In the genomic region with DNA sequence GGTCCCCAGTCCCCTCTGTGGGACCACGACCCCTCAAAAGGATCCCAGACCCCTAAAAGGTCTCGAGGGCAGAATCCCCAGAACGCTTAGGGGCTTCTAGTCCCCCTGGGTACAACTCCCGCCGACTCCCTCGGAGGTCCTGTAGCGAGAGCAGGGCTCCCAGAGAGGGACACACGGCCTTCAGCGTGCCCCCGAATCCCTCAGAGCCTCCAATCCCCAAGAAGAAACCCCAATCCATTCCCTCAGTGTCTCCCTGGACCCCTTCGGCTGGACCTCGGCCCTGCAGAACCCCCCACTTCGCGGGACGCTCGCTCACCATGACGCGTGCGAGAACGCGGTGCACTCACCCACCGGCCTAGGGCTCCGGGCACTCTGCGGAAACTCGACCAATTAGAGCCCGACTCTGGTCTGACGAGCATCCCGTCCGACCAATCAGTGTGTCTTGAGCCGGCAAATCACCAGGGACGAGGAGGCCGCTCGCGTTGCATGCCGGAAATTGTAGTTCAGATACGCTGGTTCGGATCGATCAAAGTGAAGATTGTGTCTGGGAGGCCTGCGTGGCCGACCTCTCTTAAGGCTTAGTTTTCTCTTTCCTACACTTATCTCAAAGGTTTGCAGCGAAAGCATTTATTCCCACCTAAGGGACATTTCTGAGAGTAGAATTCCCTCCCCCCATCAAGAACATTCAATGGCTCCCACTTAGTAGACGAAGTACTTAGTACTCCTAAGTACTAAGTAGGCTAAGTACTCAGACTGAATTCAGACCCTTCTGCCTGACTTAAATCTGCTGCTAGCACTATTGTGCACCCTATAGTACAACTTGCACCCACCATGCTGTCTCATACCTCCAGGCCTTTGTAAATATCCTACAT, we compare ENCODE assay signal across 1 cellular context.
TF ChIP-seq lines count a peak whose summit lies in the region.

A gene (minus strand): TSS at position 369 of the 872 bp plus-strand sequence. CDS start 50 bp downstream, at position 319.

TF ChIP-seq in HepG2, 621 proteins besides CTCF, POLR2A, EP300 and RAD21 (continued from another document):
- TF ChIP-seq SOX6 (IDR thresholded peaks at IDR 0.05) (no peak), SOX6 (CRISPR knock-in tag; IDR thresholded peaks at IDR 0.05) (no peak), TMF1 (CRISPR knock-in tag; IDR thresholded peaks at IDR 0.05; ENCODE audit: low read depth) (0 out of 2 replicates have a peak, but pooled peaks have one; percentile 40)
- TF ChIP-seq, protein P1, sequence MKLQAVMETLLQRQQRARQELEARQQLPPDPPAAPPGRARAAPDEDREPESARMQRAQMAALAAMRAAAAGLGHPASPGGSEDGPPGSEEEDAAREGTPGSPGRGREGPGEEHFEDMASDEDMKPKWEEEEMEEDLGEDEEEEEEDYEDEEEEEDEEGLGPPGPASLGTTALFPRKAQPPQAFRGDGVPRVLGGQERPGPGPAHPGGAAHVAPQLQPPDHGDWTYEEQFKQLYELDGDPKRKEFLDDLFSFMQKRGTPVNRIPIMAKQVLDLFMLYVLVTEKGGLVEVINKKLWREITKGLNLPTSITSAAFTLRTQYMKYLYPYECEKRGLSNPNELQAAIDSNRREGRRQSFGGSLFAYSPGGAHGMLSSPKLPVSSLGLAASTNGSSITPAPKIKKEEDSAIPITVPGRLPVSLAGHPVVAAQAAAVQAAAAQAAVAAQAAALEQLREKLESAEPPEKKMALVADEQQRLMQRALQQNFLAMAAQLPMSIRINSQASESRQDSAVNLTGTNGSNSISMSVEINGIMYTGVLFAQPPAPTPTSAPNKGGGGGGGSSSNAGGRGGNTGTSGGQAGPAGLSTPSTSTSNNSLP (IDR thresholded peaks at IDR 0.05; ENCODE audit: low read depth, low read length), result peak; percentile 31; the same call in 1 of the 2 replicates
